In the genomic region with DNA sequence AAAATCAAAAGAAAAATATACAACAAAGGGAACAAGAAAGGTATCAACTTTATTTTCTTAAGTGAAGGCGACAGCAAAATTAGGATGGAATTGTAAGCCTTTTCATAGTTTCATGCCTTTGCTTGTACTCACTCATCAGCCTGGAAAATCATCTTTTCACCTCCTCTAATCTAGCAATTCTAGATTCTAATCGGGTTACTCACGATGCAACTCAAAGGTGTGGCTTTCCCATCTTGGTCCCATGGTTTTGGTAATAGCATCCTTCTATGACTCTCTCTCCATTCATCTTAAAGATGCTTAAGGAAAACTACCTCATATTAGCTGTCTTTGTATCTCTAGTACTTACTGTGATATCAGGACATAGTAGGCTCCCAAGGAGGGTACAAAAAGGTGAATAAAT, we compare ENCODE assay signal across 30 cellular contexts. TPM values are rescaled to one million over a fixed set of nuclear protein-coding genes. Genes with fewer than 3 reads are reported as not detected.
"Had no signal": no experiment of that assay in that cellular context is flagged by ENCODE, and none has a peak within 500 bp of the region (broad histone marks: within the 10 kb centered on the region; RNA-seq: fewer than 3 reads in every experiment).

No MANE protein-coding gene starts in this region.

- H3K27ac ChIP-seq: adrenal gland, breast epithelium, KMS-11, Peyer's patch, VCaP had no signal

- H3K36me3 ChIP-seq: adrenal gland, breast epithelium, Peyer's patch had no signal

- DNase-seq: activated CD4-positive, alpha-beta memory T cell treated with anti-CD3 and anti-CD28 coated beads for 36 hours; activated CD4-positive, alpha-beta T cell treated with anti-CD3 and anti-CD28 coated beads, Interleukin-2, amount 10 ng/mL, durations not matched to agents 7 days and 5 days; activated CD4-positive, CD25-positive, alpha-beta regulatory T cell; activated CD8-positive, alpha-beta memory T cell treated with anti-CD3 and anti-CD28 coated beads for 24 hours; activated gamma-delta T cell; activated naive CD4-positive, alpha-beta T cell treated with anti-CD3 and anti-CD28 coated beads, Interleukin-2, amount 10 ng/mL, durations not matched to agents 7 days and 5 days; activated naive CD8-positive, alpha-beta T cell treated with anti-CD3 and anti-CD28 coated beads, Interleukin-2, amount 10 ng/mL, durations not matched to agents 7 days and 5 days; activated T-cell treated with anti-CD3 and anti-CD28 coated beads, Interleukin-2, amount 50 U/mL, for 4 hours; adrenal gland; anterior cingulate cortex; central memory CD4-positive, alpha-beta T cell; MM.1S; NCI-H1105; NCI-H1436; NCI-H1694 treated with DMSO at 0.1 percent for 48 hours; NCI-H2029 treated with DMSO at 0.1 percent for 48 hours; NCI-H345; NCI-H510A; NCI-H526 treated with DMSO at 0.1 percent for 48 hours; NCI-H82; NK-92 treated with Interleukin-12 subunit alpha and Interleukin-12 subunit beta, amount 100 ng/mL, for 24 hours; OCI-M1; Peyer's patch; SHP77 treated with DMSO at 0.1 percent for 48 hours; T-helper 17 cell; T-helper 9 cell had no signal

- H3K27me3 ChIP-seq: adrenal gland, breast epithelium, Peyer's patch had no signal

- H3K4me3 ChIP-seq: adrenal gland, breast epithelium, Peyer's patch had no signal

- ATAC-seq: activated T-cell treated with anti-CD3 and anti-CD28 coated beads, Interleukin-2, amount 50 U/mL, for 4 hours; activated T-helper 17 cell treated with anti-CD3 and anti-CD28 coated beads, Interleukin-2, amount 50 U/mL, for 72 hours; T-helper 17 cell had no signal

- H3K9ac ChIP-seq: KMS-11 had no signal

- H3K4me1 ChIP-seq: adrenal gland, breast epithelium, Peyer's patch had no signal

- H3K4me2 ChIP-seq: KMS-11 had no signal

- H3K9me3 ChIP-seq: adrenal gland, breast epithelium, Peyer's patch had no signal

RNA-seq across cellular contexts. Expression of a gene that starts 30.5 kb away (rescaled TPM):
- total RNA-seq: activated CD4-positive, alpha-beta memory T cell treated with anti-CD3 and anti-CD28 coated beads for 36 hours; activated CD4-positive, alpha-beta T cell treated with anti-CD3 and anti-CD28 coated beads, Interleukin-2, amount 10 ng/mL, durations not matched to agents 7 days and 5 days; activated naive CD8-positive, alpha-beta T cell treated with anti-CD3 and anti-CD28 coated beads, Interleukin-2, amount 10 ng/mL, durations not matched to agents 7 days and 5 days; activated T-cell treated with anti-CD3 and anti-CD28 coated beads, Interleukin-2, amount 50 U/mL, for 4 hours; activated T-helper 17 cell treated with anti-CD3 and anti-CD28 coated beads, Interleukin-2, amount 50 U/mL, for 72 hours; T-helper 17 cell had no signal
